Comparison of ENCODE assay signal across 9 cellular contexts in the genomic region with DNA sequence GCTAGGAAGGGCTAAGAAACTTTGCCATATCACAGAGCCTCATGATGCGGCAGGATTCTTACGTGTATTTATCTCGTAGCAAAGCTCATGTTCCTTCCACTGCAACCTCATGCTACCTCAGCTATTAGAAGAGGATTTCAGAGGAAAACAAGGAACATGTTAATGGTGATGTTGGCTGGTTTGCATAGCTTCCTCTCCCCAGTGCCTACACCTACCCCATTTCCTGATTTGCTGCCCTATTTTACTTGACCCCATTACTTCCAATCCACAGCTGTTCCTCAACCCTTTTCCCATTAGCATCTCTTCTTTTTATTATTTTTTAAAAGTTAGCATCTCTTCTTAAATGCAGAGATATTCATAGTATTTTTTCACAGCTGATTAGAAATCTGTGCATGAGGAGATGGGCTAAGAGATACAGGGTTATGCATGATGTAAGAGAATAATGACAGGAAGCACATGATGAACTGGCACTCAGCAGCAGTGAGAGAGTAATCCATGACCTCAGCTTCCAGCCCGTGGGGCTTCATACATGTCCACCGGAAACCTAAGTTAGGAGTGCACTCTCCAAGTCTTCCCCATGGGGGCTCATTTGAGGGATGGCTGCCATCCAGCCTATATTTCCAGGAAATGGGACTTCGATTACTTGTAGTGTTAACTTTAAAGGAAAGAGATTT.
DNase-seq lines count a peak whose midpoint lies in the region; ATAC-seq and TF ChIP-seq lines count a peak whose summit lies in the region.
"Had no signal": no experiment of that assay in that cellular context is flagged by ENCODE, and none has a peak within 500 bp of the region (broad histone marks: within the 10 kb centered on the region; RNA-seq: fewer than 3 reads in every experiment).

No MANE protein-coding gene starts in this region.

- peaks cover 31% of the 10 kb centered on the region for H3K4me1 Mint-ChIP-seq in activated naive CD4-positive, alpha-beta T cell treated with anti-CD3 and anti-CD28 coated beads, Interleukin-2, amount 50 U/mL, for 24 hours
- peaks cover 39% of the 10 kb centered on the region for H3K4me1 Mint-ChIP-seq in stimulated activated memory B cell treated with anti-CD40 and anti-IgM and Interleukin-4, amounts not matched to agents 10 μg/mL and 1 μg/mL and 100 μg/mL, for 72 hours

- ATAC-seq in stimulated activated memory B cell treated with anti-CD40 and anti-IgM and Interleukin-4, amounts not matched to agents 10 μg/mL and 1 μg/mL and 100 μg/mL, for 72 hours: no peak
- ATAC-seq in GM19351 (IDR thresholded peaks at IDR 0.05; ENCODE audit: unreplicated experiment): no peak
- ATAC-seq in HG03442 (IDR thresholded peaks at IDR 0.05; ENCODE audit: unreplicated experiment): no peak

- no peak overlapping the region for H3K4me3 ChIP-seq in fibroblast of the aortic adventitia (ENCODE audit: low read depth, low read length)
- H3K4me3 ChIP-seq: colonic mucosa had no signal

- TF ChIP-seq CTCF in fibroblast of the aortic adventitia (IDR thresholded peaks at IDR 0.05; ENCODE audit: insufficient read depth, low read length): no peak

- H3K27ac Mint-ChIP-seq in activated naive CD4-positive, alpha-beta T cell treated with anti-CD3 and anti-CD28 coated beads, Interleukin-2, amount 50 U/mL, for 24 hours: peak overlapping the region; percentile 23
- peak overlapping the region; percentile 58 for H3K27ac Mint-ChIP-seq in stimulated activated memory B cell treated with anti-CD40 and anti-IgM and Interleukin-4, amounts not matched to agents 10 μg/mL and 1 μg/mL and 100 μg/mL, for 72 hours

- peaks cover 5% of the 10 kb centered on the region for H3K36me3 Mint-ChIP-seq in activated naive CD4-positive, alpha-beta T cell treated with anti-CD3 and anti-CD28 coated beads, Interleukin-2, amount 50 U/mL, for 24 hours
- H3K36me3 Mint-ChIP-seq in stimulated activated memory B cell treated with anti-CD40 and anti-IgM and Interleukin-4, amounts not matched to agents 10 μg/mL and 1 μg/mL and 100 μg/mL, for 72 hours: peaks cover 5% of the 10 kb centered on the region

- H3K27me3 Mint-ChIP-seq in activated naive CD4-positive, alpha-beta T cell treated with anti-CD3 and anti-CD28 coated beads, Interleukin-2, amount 50 U/mL, for 24 hours: no peaks in the 10 kb centered on the region
- H3K27me3 Mint-ChIP-seq in stimulated activated memory B cell treated with anti-CD40 and anti-IgM and Interleukin-4, amounts not matched to agents 10 μg/mL and 1 μg/mL and 100 μg/mL, for 72 hours: no peaks in the 10 kb centered on the region

- no peak overlapping the region for H3K4me3 Mint-ChIP-seq in activated naive CD4-positive, alpha-beta T cell treated with anti-CD3 and anti-CD28 coated beads, Interleukin-2, amount 50 U/mL, for 24 hours
- no peak overlapping the region for H3K4me3 Mint-ChIP-seq in stimulated activated memory B cell treated with anti-CD40 and anti-IgM and Interleukin-4, amounts not matched to agents 10 μg/mL and 1 μg/mL and 100 μg/mL, for 72 hours

- H3K9me3 Mint-ChIP-seq in activated naive CD4-positive, alpha-beta T cell treated with anti-CD3 and anti-CD28 coated beads, Interleukin-2, amount 50 U/mL, for 24 hours: no peaks in the 10 kb centered on the region
- H3K9me3 Mint-ChIP-seq in stimulated activated memory B cell treated with anti-CD40 and anti-IgM and Interleukin-4, amounts not matched to agents 10 μg/mL and 1 μg/mL and 100 μg/mL, for 72 hours: no peaks in the 10 kb centered on the region

- DNase-seq in activated naive CD4-positive, alpha-beta T cell treated with anti-CD3 and anti-CD28 coated beads, Interleukin-2, amount 50 U/mL, for 16 hours: no peak
- DNase-seq in fibroblast of the aortic adventitia (ENCODE audit: low read depth) (peak; percentile 10), RKO (ENCODE audit: low spot score) (no peak)
- DNase-seq: colonic mucosa had no signal

TF ChIP-seq in PFSK-1, 5 proteins besides CTCF, POLR2A, EP300 and RAD21:
- TF ChIP-seq TAF1 (IDR thresholded peaks at IDR 0.05; ENCODE audit: borderline replicate concordance, insufficient read depth, low read length): no peak
- 0 out of 2 replicates have a peak, but pooled peaks have one; percentile 34 for TF ChIP-seq SIN3A (IDR thresholded peaks at IDR 0.05; ENCODE audit: borderline replicate concordance, insufficient read depth, low read length)
